14 cellular contexts compared by ENCODE assay signal in genomic region chr1:229109320-229109761, GRCh38.
A peak's percentile ranks its signal among the peaks of the same experiment; 100 is the strongest.
DNase-seq lines count a peak whose midpoint lies in the region; ATAC-seq and TF ChIP-seq lines count a peak whose summit lies in the region.
"Had no signal": no experiment of that assay in that cellular context is flagged by ENCODE, and none has a peak within 500 bp of the region (broad histone marks: within the 10 kb centered on the region; RNA-seq: fewer than 3 reads in every experiment).

No MANE protein-coding gene starts in this region.

- H3K4me3 ChIP-seq in Karpas-422 (ENCODE audit: low read length) (peak overlapping the region; percentile 31; the same call in 1 of the 2 replicates), body of pancreas (no peak overlapping the region)

- no peak overlapping the region for H2AFZ ChIP-seq in Karpas-422 (ENCODE audit: low read length)

- WGBS in body of pancreas, 2 donors, result 51 to 71% methylated on average over 5 of the region's 5 CpGs

- H3K9me3 ChIP-seq in Karpas-422 (ENCODE audit: low read length) (no peaks in the 10 kb centered on the region), body of pancreas (no peaks in the 10 kb centered on the region)

- CTCF ChIA-PET in activated naive CD4-positive, alpha-beta T cell treated with anti-CD3 and anti-CD28 coated beads, Interleukin-2, amount 10 ng/mL, durations not matched to agents 7 days and 5 days (lab: Charles Lee), result no interaction called here

- no peaks in the 10 kb centered on the region for H4K20me1 ChIP-seq in Karpas-422 (ENCODE audit: insufficient read depth, low read depth, low read length)

- H3K36me3 Mint-ChIP-seq in stimulated activated memory B cell treated with anti-CD40 and anti-IgM and Interleukin-4, amounts not matched to agents 10 μg/mL and 1 μg/mL and 100 μg/mL, for 72 hours, result no peaks in the 10 kb centered on the region
- no peaks in the 10 kb centered on the region for H3K36me3 Mint-ChIP-seq in activated naive CD8-positive, alpha-beta T cell treated with anti-CD3 and anti-CD28 coated beads, Interleukin-2, amount 50 U/mL, for 24 hours (ENCODE audit: low read depth)
- H3K36me3 Mint-ChIP-seq in natural killer cell, result no peaks in the 10 kb centered on the region
- no peaks in the 10 kb centered on the region for H3K36me3 Mint-ChIP-seq in activated naive CD4-positive, alpha-beta T cell treated with anti-CD3 and anti-CD28 coated beads, Interleukin-2, amount 10 ng/mL, durations not matched to agents 7 days and 5 days
- H3K36me3 Mint-ChIP-seq: naive thymus-derived CD8-positive, alpha-beta T cell had no signal

- TF ChIP-seq CTCF in body of pancreas (IDR thresholded peaks at IDR 0.05) (no peak), natural killer cell (IDR thresholded peaks at IDR 0.05) (no peak)

- no peaks in the 10 kb centered on the region for H3K9me2 ChIP-seq in Karpas-422 (replicated peaks; ENCODE audit: insufficient read depth, low read length)

- TF ChIP-seq POLR2A in body of pancreas (IDR thresholded peaks at IDR 0.05), result no peak

- intact Hi-C loops in body of pancreas (cut with DNase I) (no loop called here), natural killer cell (cut with micrococcal nuclease) (no loop called here)

- H3K27ac ChIP-seq in Karpas-422 (ENCODE audit: low read length) (no peak overlapping the region), body of pancreas (peak overlapping the region in 3 of 4 donors; percentile 69 to 71 (median 69))

- peaks cover 38% of the 10 kb centered on the region for H3K27me3 Mint-ChIP-seq in stimulated activated memory B cell treated with anti-CD40 and anti-IgM and Interleukin-4, amounts not matched to agents 10 μg/mL and 1 μg/mL and 100 μg/mL, for 72 hours
- no peaks in the 10 kb centered on the region for H3K27me3 Mint-ChIP-seq in activated naive CD8-positive, alpha-beta T cell treated with anti-CD3 and anti-CD28 coated beads, Interleukin-2, amount 50 U/mL, for 24 hours
- peaks cover 10 to 17% of the 10 kb centered on the region in 2 donors for H3K27me3 Mint-ChIP-seq in natural killer cell (ENCODE audit: low read depth in 2 of 2)
- peaks cover 17% of the 10 kb centered on the region for H3K27me3 Mint-ChIP-seq in activated naive CD4-positive, alpha-beta T cell treated with anti-CD3 and anti-CD28 coated beads, Interleukin-2, amount 10 ng/mL, durations not matched to agents 7 days and 5 days

- H3K9me3 Mint-ChIP-seq in stimulated activated memory B cell treated with anti-CD40 and anti-IgM and Interleukin-4, amounts not matched to agents 10 μg/mL and 1 μg/mL and 100 μg/mL, for 72 hours, result no peaks in the 10 kb centered on the region
- no peaks in the 10 kb centered on the region for H3K9me3 Mint-ChIP-seq in activated naive CD8-positive, alpha-beta T cell treated with anti-CD3 and anti-CD28 coated beads, Interleukin-2, amount 50 U/mL, for 24 hours
- H3K9me3 Mint-ChIP-seq in natural killer cell, result no peaks in the 10 kb centered on the region
- no peaks in the 10 kb centered on the region for H3K9me3 Mint-ChIP-seq in activated naive CD4-positive, alpha-beta T cell treated with anti-CD3 and anti-CD28 coated beads, Interleukin-2, amount 10 ng/mL, durations not matched to agents 7 days and 5 days
- H3K9me3 Mint-ChIP-seq: activated naive CD4-positive, alpha-beta T cell treated with anti-CD3 and anti-CD28 coated beads for 36 hours; naive thymus-derived CD8-positive, alpha-beta T cell had no signal

- peak overlapping the region; percentile 41 for H3K4me2 ChIP-seq in Karpas-422 (ENCODE audit: low read depth, low read length, poor library complexity, severe bottlenecking)

- no peak overlapping the region for H3K4me3 Mint-ChIP-seq in stimulated activated memory B cell treated with anti-CD40 and anti-IgM and Interleukin-4, amounts not matched to agents 10 μg/mL and 1 μg/mL and 100 μg/mL, for 72 hours
- no peak overlapping the region for H3K4me3 Mint-ChIP-seq in activated naive CD8-positive, alpha-beta T cell treated with anti-CD3 and anti-CD28 coated beads, Interleukin-2, amount 50 U/mL, for 24 hours
- no peak overlapping the region for H3K4me3 Mint-ChIP-seq in natural killer cell
- no peak overlapping the region for H3K4me3 Mint-ChIP-seq in activated naive CD4-positive, alpha-beta T cell treated with anti-CD3 and anti-CD28 coated beads, Interleukin-2, amount 10 ng/mL, durations not matched to agents 7 days and 5 days
- H3K4me3 Mint-ChIP-seq: activated naive CD4-positive, alpha-beta T cell treated with anti-CD3 and anti-CD28 coated beads for 36 hours; naive thymus-derived CD8-positive, alpha-beta T cell had no signal

- H3K27ac Mint-ChIP-seq in stimulated activated memory B cell treated with anti-CD40 and anti-IgM and Interleukin-4, amounts not matched to agents 10 μg/mL and 1 μg/mL and 100 μg/mL, for 72 hours, result no peak overlapping the region
- H3K27ac Mint-ChIP-seq in activated naive CD8-positive, alpha-beta T cell treated with anti-CD3 and anti-CD28 coated beads, Interleukin-2, amount 50 U/mL, for 24 hours, result no peak overlapping the region
- no peak overlapping the region for H3K27ac Mint-ChIP-seq in natural killer cell
- no peak overlapping the region for H3K27ac Mint-ChIP-seq in activated naive CD4-positive, alpha-beta T cell treated with anti-CD3 and anti-CD28 coated beads, Interleukin-2, amount 10 ng/mL, durations not matched to agents 7 days and 5 days
- H3K27ac Mint-ChIP-seq: activated naive CD4-positive, alpha-beta T cell treated with anti-CD3 and anti-CD28 coated beads for 36 hours; naive thymus-derived CD8-positive, alpha-beta T cell had no signal

- H3K4me1 ChIP-seq in Karpas-422 (ENCODE audit: low read length) (peaks cover 22% of the 10 kb centered on the region), body of pancreas (peaks cover 63% of the 10 kb centered on the region)

- H3K4me1 Mint-ChIP-seq in stimulated activated memory B cell treated with anti-CD40 and anti-IgM and Interleukin-4, amounts not matched to agents 10 μg/mL and 1 μg/mL and 100 μg/mL, for 72 hours, result no peaks in the 10 kb centered on the region
- H3K4me1 Mint-ChIP-seq in activated naive CD8-positive, alpha-beta T cell treated with anti-CD3 and anti-CD28 coated beads, Interleukin-2, amount 50 U/mL, for 24 hours, result no peaks in the 10 kb centered on the region
- H3K4me1 Mint-ChIP-seq in natural killer cell, result no peaks in the 10 kb centered on the region
- H3K4me1 Mint-ChIP-seq in activated naive CD4-positive, alpha-beta T cell treated with anti-CD3 and anti-CD28 coated beads, Interleukin-2, amount 10 ng/mL, durations not matched to agents 7 days and 5 days, result peaks cover 11% of the 10 kb centered on the region

- no peaks in the 10 kb centered on the region for H3K79me2 ChIP-seq in Karpas-422 (ENCODE audit: low read length)

- H3K36me3 ChIP-seq in Karpas-422 (ENCODE audit: insufficient read depth, low read length) (no peaks in the 10 kb centered on the region), body of pancreas (replicated peaks in 1 of 2; ENCODE audit: insufficient read depth in 1 of 2, low read depth in 2 of 2) (no peaks in the 10 kb centered on the region)

- DNase-seq in Karpas-422 (peak; percentile 65), body of pancreas (peak in 1 of 4 donors; percentile 55), medulla oblongata (ENCODE audit: extremely low spot score) (peak; percentile 81), natural killer cell (no peak)
- DNase-seq in activated naive CD8-positive, alpha-beta T cell treated with anti-CD3 and anti-CD28 coated beads, Interleukin-2, amount 50 U/mL, for 24 hours, result no peak
- DNase-seq in activated naive CD4-positive, alpha-beta T cell treated with anti-CD3 and anti-CD28 coated beads, Interleukin-2, amount 10 ng/mL, durations not matched to agents 7 days and 5 days, result no peak
- DNase-seq: activated CD8-positive, alpha-beta memory T cell treated with anti-CD3 and anti-CD28 coated beads for 24 hours; activated naive CD4-positive, alpha-beta T cell treated with anti-CD3 and anti-CD28 coated beads for 36 hours; cerebellar nuclear complex; naive thymus-derived CD8-positive, alpha-beta T cell; NCI-H2029; T1000 had no signal

- H3K27me3 ChIP-seq in Karpas-422 (ENCODE audit: low read length), result no peaks in the 10 kb centered on the region
- no peaks in the 10 kb centered on the region for H3K27me3 ChIP-seq in body of pancreas

- H3K9ac ChIP-seq in Karpas-422 (ENCODE audit: low read length), result no peak overlapping the region

- no peak for ATAC-seq in body of pancreas
- ATAC-seq in stimulated activated memory B cell treated with anti-CD40 and anti-IgM and Interleukin-4, amounts not matched to agents 10 μg/mL and 1 μg/mL and 100 μg/mL, for 72 hours, result peak; percentile 47
- ATAC-seq in HG03354 (IDR thresholded peaks at IDR 0.05; ENCODE audit: poor library complexity, severe bottlenecking, unreplicated experiment), result no peak
- ATAC-seq in activated naive CD8-positive, alpha-beta T cell treated with anti-CD3 and anti-CD28 coated beads, Interleukin-2, amount 50 U/mL, for 24 hours, result no peak
- ATAC-seq in natural killer cell, result no peak
- ATAC-seq: naive thymus-derived CD8-positive, alpha-beta T cell had no signal

Comparison
In these comparisons a context has a peak if more than half of its experiments do, and no peak if none do; other contexts are left out.
1. DNase-seq: peak in Karpas-422 (single experiment) and medulla oblongata (single experiment); none in activated naive CD8-positive, alpha-beta T cell treated with anti-CD3 and anti-CD28 coated beads, Interleukin-2, amount 50 U/mL, for 24 hours (single experiment), natural killer cell (single experiment) and activated naive CD4-positive, alpha-beta T cell treated with anti-CD3 and anti-CD28 coated beads, Interleukin-2, amount 10 ng/mL, durations not matched to agents 7 days and 5 days (single experiment).